ENCODE assay signal across 7 cellular contexts in genomic region chr1:155017021-155017945, GRCh38. TPM values are rescaled to one million over a fixed set of nuclear protein-coding genes. Genes with fewer than 3 reads are reported as not detected.
DNase-seq lines count a peak whose midpoint lies in the region; ATAC-seq, FAIRE-seq and TF ChIP-seq lines count a peak whose summit lies in the region.

No MANE protein-coding gene starts in this region.

- peak overlapping the region; percentile 32 to 58 for H3K9ac ChIP-seq in kidney (ENCODE audit: low read length in 2 of 2)

- no peak for FAIRE-seq in kidney (lab: Jason Lieb, UNC)

- ATAC-seq in GM18519 (IDR thresholded peaks at IDR 0.05; ENCODE audit: low FRiP score, unreplicated experiment) (peak; percentile 47), HG02973 (IDR thresholded peaks at IDR 0.05; ENCODE audit: unreplicated experiment) (peak; percentile 58)

- TF ChIP-seq CTCF in kidney (IDR thresholded peaks at IDR 0.05; ENCODE audit: borderline replicate concordance, extremely low read depth, insufficient read depth), result peak; percentile 99

- intact Hi-C loops in kidney (cut with DNase I), result no loop called here

- H3K27ac ChIP-seq in caudate nucleus (ENCODE audit: low read depth, low read length) (peak overlapping the region; percentile 94), kidney (ENCODE audit: low read depth in 2 of 2, low read length in 2 of 2) (peak overlapping the region; percentile 41 to 83)

- peak; percentile 83 for DNase-seq in NCI-H2196 (lab: John Stamatoyannopoulos, UW; ENCODE audit: unreplicated experiment)
- peak; percentile 80 for DNase-seq in activated CD4-positive, CD25-positive, alpha-beta regulatory T cell treated with anti-CD3 and anti-CD28 coated beads, Interleukin-2, amount 50 U/mL, for 16 hours (ENCODE audit: low read depth, low spot score)
- peak in 57 of 61 donors; percentile 28 to 91 (median 74) for DNase-seq in caudate nucleus (lab: John Stamatoyannopoulos, UW)
- peak; percentile 98 for DNase-seq in kidney
- DNase-seq in stimulated activated CD4-positive, alpha-beta T cell treated with anti-CD3 and anti-CD28 coated beads, Interleukin-12 subunit alpha, Interleukin-12 subunit beta, amount 100 ng/mL, for 48 hours (ENCODE audit: low read depth in 2 of 3, low spot score in 1 of 3), result peak; percentile 86 to 90 (median 88)

- peak overlapping the region; percentile 37 to 42 for H3K4me3 ChIP-seq in kidney (ENCODE audit: low read length in 2 of 2)

- H3K4me1 ChIP-seq in kidney (ENCODE audit: control insufficient read depth in 1 of 2, insufficient read depth in 1 of 2, low read depth in 1 of 2, low read length in 2 of 2), result peaks cover 9 to 28% of the 10 kb centered on the region in 2 donors

- no peaks in the 10 kb centered on the region for H3K36me3 ChIP-seq in kidney (ENCODE audit: control insufficient read depth in 1 of 2, insufficient read depth in 2 of 2, low read length in 2 of 2)

- H3K9me3 ChIP-seq in kidney (ENCODE audit: control insufficient read depth in 1 of 2, low read length in 2 of 2), result no peaks in the 10 kb centered on the region

RNA-seq across cellular contexts. Expression of gene ZBTB7B, which starts 14.7 kb away (rescaled TPM):
- 68.7 TPM for total RNA-seq in kidney
- polyA plus RNA-seq in kidney (ENCODE audit: insufficient read depth, low read depth, low replicate concordance), result 20.1 TPM

RNA-seq across cellular contexts. Expression of gene DCST2, which starts 16.3 kb away (rescaled TPM):
- 1.4 TPM for total RNA-seq in kidney
- polyA plus RNA-seq in kidney (ENCODE audit: insufficient read depth, low read depth, low replicate concordance), result 0.43 TPM

RNA-seq across cellular contexts. Expression of gene DCST1, which starts 16.3 kb away (rescaled TPM):
- not detected for total RNA-seq in kidney
- polyA plus RNA-seq in kidney (ENCODE audit: insufficient read depth, low read depth, low replicate concordance), result not detected

RNA-seq across cellular contexts. Expression of gene LENEP, which starts 23.9 kb away (rescaled TPM):
- not detected for total RNA-seq in kidney
- polyA plus RNA-seq in kidney (ENCODE audit: insufficient read depth, low read depth, low replicate concordance), result not detected

RNA-seq across cellular contexts. Expression of gene ADAM15, which starts 33.8 kb away (rescaled TPM):
- 152 TPM for total RNA-seq in kidney
- 68.4 TPM for polyA plus RNA-seq in kidney (ENCODE audit: insufficient read depth, low read depth, low replicate concordance)

Comparison
In these comparisons a context has a peak if more than half of its experiments do, and no peak if none do; other contexts are left out.
1. Peak in every context shown above with its lines: DNase-seq, ATAC-seq, H3K4me3 ChIP-seq and H3K27ac ChIP-seq.